Comparison of ENCODE assay signal across 1 cellular context in genomic region chr16:57235128-57236092, GRCh38.
TF ChIP-seq lines count a peak whose summit lies in the region.

No MANE protein-coding gene starts in this region.

TF ChIP-seq in GM12878, 131 proteins besides CTCF, POLR2A, EP300 and RAD21:
- TF ChIP-seq CEBPB (IDR thresholded peaks at IDR 0.05; ENCODE audit: borderline replicate concordance in 1 of 2, low read depth in 2 of 2, low read length in 2 of 2) (no peak), ZBTB33 (IDR thresholded peaks at IDR 0.05) (no peak), KDM1A (IDR thresholded peaks at IDR 0.05; ENCODE audit: borderline replicate concordance) (no peak), GATAD2B (conservative IDR thresholded peaks at IDR 0.05; ENCODE audit: low read depth) (no peak), ZBTB40 (IDR thresholded peaks at IDR 0.05; ENCODE audit: borderline replicate concordance) (no peak), CBX5 (IDR thresholded peaks at IDR 0.05; ENCODE audit: low read depth) (no peak), CREB1 (IDR thresholded peaks at IDR 0.05; ENCODE audit: low read depth) (peak; percentile 39; the same call in 1 of the 2 replicates), ZBED1 (IDR thresholded peaks at IDR 0.05; ENCODE audit: borderline replicate concordance) (no peak), FOXK2 (IDR thresholded peaks at IDR 0.05) (no peak), MEF2B (IDR thresholded peaks at IDR 0.05; ENCODE audit: partially characterized antibody, poor library complexity, severe bottlenecking) (peak; percentile 33), MEF2A (IDR thresholded peaks at IDR 0.05; ENCODE audit: insufficient read depth, low read depth, low read length) (peak; percentile 42; the same call in 1 of the 2 replicates), JUNB (IDR thresholded peaks at IDR 0.05) (peak; percentile 64), EZH2 (IDR thresholded peaks at IDR 0.05; ENCODE audit: borderline replicate concordance, control insufficient read depth, low read depth, low read length) (no peak), ATF2 (IDR thresholded peaks at IDR 0.05; ENCODE audit: low read length) (no peak), SPI1 (IDR thresholded peaks at IDR 0.05; ENCODE audit: borderline replicate concordance, insufficient read depth, low read depth, low read length) (no peak), RB1 (IDR thresholded peaks at IDR 0.05; ENCODE audit: borderline replicate concordance) (no peak), PML (IDR thresholded peaks at IDR 0.05; ENCODE audit: low read length) (no peak), PAX5 (IDR thresholded peaks at IDR 0.05; ENCODE audit: borderline replicate concordance, low read depth, low read length) (no peak)
